In the genomic region with DNA sequence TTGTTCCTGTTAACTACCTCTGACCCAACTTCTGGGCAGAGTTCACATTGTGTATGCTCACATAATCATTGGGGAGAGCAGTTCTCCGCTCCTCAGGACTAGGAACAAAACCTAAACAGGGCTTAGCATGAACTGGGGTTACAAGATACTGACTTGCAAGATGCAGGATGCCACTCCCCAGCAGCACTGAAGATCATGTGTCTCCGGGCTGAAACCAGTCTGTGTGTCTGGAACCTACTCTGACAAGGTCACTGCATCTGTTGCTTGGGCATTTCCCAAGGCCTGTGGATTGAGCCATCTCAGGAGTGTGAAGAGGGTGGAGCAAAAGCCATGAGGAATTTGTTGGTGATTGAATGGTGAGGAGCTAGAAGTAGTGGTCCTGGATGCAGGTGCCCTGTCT, we compare ENCODE assay signal across 28 cellular contexts.
DNase-seq lines count a peak whose midpoint lies in the region; ATAC-seq and TF ChIP-seq lines count a peak whose summit lies in the region.
"Had no signal": no experiment of that assay in that cellular context is flagged by ENCODE, and none has a peak within 500 bp of the region (broad histone marks: within the 10 kb centered on the region; RNA-seq: fewer than 3 reads in every experiment).

No MANE protein-coding gene starts in this region.

- whole genome bisulfite sequencing in SK-N-SH (ENCODE audit: low lambda C conversion rate) = 77% methylated on average over 2 of the region's 2 CpGs
- 83% methylated on average over 2 of the region's 2 CpGs for WGBS in right cardiac atrium

- H3K4me1 Mint-ChIP-seq in neural crest cell = no peaks in the 10 kb centered on the region
- H3K4me1 Mint-ChIP-seq: activated naive CD8-positive, alpha-beta T cell treated with anti-CD3 and anti-CD28 coated beads, Interleukin-2, amount 50 U/mL, for 24 hours; memory B cell had no signal

- no peaks in the 10 kb centered on the region for H3K9me2 ChIP-seq in SK-N-SH

- no peak for ATAC-seq in right cardiac atrium
- ATAC-seq in GM21717 (IDR thresholded peaks at IDR 0.05; ENCODE audit: unreplicated experiment) = no peak
- ATAC-seq: activated naive CD8-positive, alpha-beta T cell treated with anti-CD3 and anti-CD28 coated beads, Interleukin-2, amount 50 U/mL, for 24 hours; K562; right lobe of liver had no signal

- H3K27ac ChIP-seq in SK-N-SH (ENCODE audit: low read depth in 2 of 2, low read length in 1 of 2) (peak overlapping the region in 1 of 2 experiments; percentile 27; a peak in 1 of 4 replicates), right cardiac atrium (ENCODE audit: low read length) (no peak overlapping the region)
- H3K27ac ChIP-seq: C4-2B, esophagus muscularis mucosa, neutrophil, right lobe of liver, SJCRH30, thyroid gland had no signal

- peaks cover 4% of the 10 kb centered on the region for H3K36me3 Mint-ChIP-seq in neural crest cell (ENCODE audit: low read depth)
- H3K36me3 Mint-ChIP-seq: memory B cell had no signal

- H3K27me3 ChIP-seq in SK-N-SH (ENCODE audit: insufficient read depth) (no peaks in the 10 kb centered on the region), right cardiac atrium (ENCODE audit: control insufficient read depth, insufficient read depth) (no peaks in the 10 kb centered on the region)
- H3K27me3 ChIP-seq: esophagus muscularis mucosa, neutrophil, right lobe of liver, SJCRH30, thyroid gland had no signal

- POLR2A ChIA-PET in SK-N-SH (lab: Yijun Ruan, JAX) = no interaction called here

- H3K9me3 ChIP-seq in SK-N-SH (no peaks in the 10 kb centered on the region), right cardiac atrium (ENCODE audit: control insufficient read depth, low read length) (no peaks in the 10 kb centered on the region)
- H3K9me3 ChIP-seq: esophagus muscularis mucosa, neutrophil, right lobe of liver, SJCRH30, thyroid gland had no signal

- intact Hi-C loops in right cardiac atrium (cut with DNase I) = no loop called here

- peaks cover 8% of the 10 kb centered on the region for H3F3A ChIP-seq in SK-N-SH (replicated peaks; ENCODE audit: insufficient read depth)

- H3K36me3 ChIP-seq in SK-N-SH (replicated peaks in 1 of 2; ENCODE audit: control insufficient read depth in 1 of 2, insufficient read depth in 2 of 2, low read length in 1 of 2) = no peaks in the 10 kb centered on the region
- H3K36me3 ChIP-seq: esophagus muscularis mucosa, neutrophil, right lobe of liver, SJCRH30, thyroid gland had no signal

- H3K9me3 Mint-ChIP-seq in neural crest cell = peaks cover 16% of the 10 kb centered on the region

- H3K27ac Mint-ChIP-seq in neural crest cell (ENCODE audit: unreplicated experiment) = peak overlapping the region; percentile 43
- H3K27ac Mint-ChIP-seq: activated naive CD8-positive, alpha-beta T cell treated with anti-CD3 and anti-CD28 coated beads, Interleukin-2, amount 50 U/mL, for 24 hours; activated T-cell treated with anti-CD3 and anti-CD28 coated beads, Interleukin-2, amount 50 U/mL, for 24 hours; memory B cell; WTC11 had no signal

- peak overlapping the region; percentile 26; the same call in 1 of the 2 replicates for H3K4me2 ChIP-seq in SK-N-SH

- H3K4me3 ChIP-seq in SK-N-SH (ENCODE audit: low read depth in 2 of 2, low read length in 1 of 2) (no peak overlapping the region), right cardiac atrium (ENCODE audit: low read length) (no peak overlapping the region)
- H3K4me3 ChIP-seq: esophagus muscularis mucosa, K562, right lobe of liver, SJCRH30, thyroid gland had no signal

- H3K4me1 ChIP-seq in SK-N-SH (ENCODE audit: control insufficient read depth in 1 of 2, insufficient read depth in 2 of 2, low read depth in 1 of 2, low read length in 1 of 2) = peaks cover 0 to 10% of the 10 kb centered on the region in 2 experiments; a peak in 2 of 4 replicates
- no peaks in the 10 kb centered on the region for H3K4me1 ChIP-seq in right cardiac atrium (ENCODE audit: control insufficient read depth, insufficient read depth, low read length)
- H3K4me1 ChIP-seq: Caco-2, right lobe of liver, SJCRH30 had no signal

- no peaks in the 10 kb centered on the region for H3K27me3 Mint-ChIP-seq in neural crest cell (ENCODE audit: low read depth)
- H3K27me3 Mint-ChIP-seq: activated naive CD8-positive, alpha-beta T cell treated with anti-CD3 and anti-CD28 coated beads, Interleukin-2, amount 50 U/mL, for 24 hours; activated T-cell treated with anti-CD3 and anti-CD28 coated beads, Interleukin-2, amount 50 U/mL, for 24 hours; memory B cell had no signal

- no peak overlapping the region for H3K9ac ChIP-seq in SK-N-SH

- no peaks in the 10 kb centered on the region for H3K79me2 ChIP-seq in SK-N-SH (ENCODE audit: insufficient read depth)

- TF ChIP-seq CTCF in SK-N-SH (IDR thresholded peaks at IDR 0.05) (no peak), neural crest cell (conservative IDR thresholded peaks at IDR 0.05) (no peak)

- TF ChIP-seq RAD21 in SK-N-SH (IDR thresholded peaks at IDR 0.05; ENCODE audit: low read length) = no peak

- TF ChIP-seq EP300 in SK-N-SH (IDR thresholded peaks at IDR 0.05; ENCODE audit: borderline replicate concordance in 1 of 2, low read depth in 1 of 2, low read length in 1 of 2) = no peak

- no peak for DNase-seq in SK-N-SH
- DNase-seq in fibroblast of gingiva (ENCODE audit: low read depth) = peak; percentile 11
- DNase-seq in neural crest cell (ENCODE audit: low read depth, low spot score) = no peak
- DNase-seq in foreskin melanocyte = no peak
- DNase-seq in right cardiac atrium = no peak
- no peak for DNase-seq in COLO829 (ENCODE audit: low spot score)
- DNase-seq: activated naive CD8-positive, alpha-beta T cell treated with anti-CD3 and anti-CD28 coated beads, Interleukin-2, amount 50 U/mL, for 24 hours; activated T-cell treated with anti-CD3 and anti-CD28 coated beads, Interleukin-2, amount 50 U/mL, for 24 hours; Caco-2; dermis blood vessel endothelial cell; GF-D8; hippocampal formation; NCI-H1105; NCI-H187; NCI-H2171; NCI-H82; right lobe of liver; SJCRH30; stimulated activated CD4-positive, alpha-beta T cell treated with anti-CD3 and anti-CD28 coated beads, Interleukin-4, amount 100 ng/mL, for 24 hours; T-helper 1 cell; thyroid gland had no signal

- H2AFZ ChIP-seq in SK-N-SH (ENCODE audit: low read depth) = no peak overlapping the region

- CTCF ChIA-PET in SK-N-SH (lab: Yijun Ruan, JAX) = interaction anchor here (1.1 kb wide), 1 partner anchor 256 kb away, joined by 3 read pairs; no protein-coding TSS in a partner anchor

- no peaks in the 10 kb centered on the region for H4K20me1 ChIP-seq in SK-N-SH (ENCODE audit: insufficient read depth)

- H3K4me3 Mint-ChIP-seq in neural crest cell = no peak overlapping the region
- H3K4me3 Mint-ChIP-seq: activated naive CD8-positive, alpha-beta T cell treated with anti-CD3 and anti-CD28 coated beads, Interleukin-2, amount 50 U/mL, for 24 hours; activated T-cell treated with anti-CD3 and anti-CD28 coated beads, Interleukin-2, amount 50 U/mL, for 24 hours; memory B cell; WTC11 had no signal

TF ChIP-seq in SK-N-SH, 30 proteins besides CTCF, POLR2A, EP300 and RAD21 (continues in another document):
- no peak for TF ChIP-seq TCF12 (IDR thresholded peaks at IDR 0.05)
- TF ChIP-seq, protein P1, sequence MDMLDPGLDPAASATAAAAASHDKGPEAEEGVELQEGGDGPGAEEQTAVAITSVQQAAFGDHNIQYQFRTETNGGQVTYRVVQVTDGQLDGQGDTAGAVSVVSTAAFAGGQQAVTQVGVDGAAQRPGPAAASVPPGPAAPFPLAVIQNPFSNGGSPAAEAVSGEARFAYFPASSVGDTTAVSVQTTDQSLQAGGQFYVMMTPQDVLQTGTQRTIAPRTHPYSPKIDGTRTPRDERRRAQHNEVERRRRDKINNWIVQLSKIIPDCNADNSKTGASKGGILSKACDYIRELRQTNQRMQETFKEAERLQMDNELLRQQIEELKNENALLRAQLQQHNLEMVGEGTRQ (IDR thresholded peaks at IDR 0.05; ENCODE audit: borderline replicate concordance, low read depth, low read length) = no peak
- TF ChIP-seq, protein P2, sequence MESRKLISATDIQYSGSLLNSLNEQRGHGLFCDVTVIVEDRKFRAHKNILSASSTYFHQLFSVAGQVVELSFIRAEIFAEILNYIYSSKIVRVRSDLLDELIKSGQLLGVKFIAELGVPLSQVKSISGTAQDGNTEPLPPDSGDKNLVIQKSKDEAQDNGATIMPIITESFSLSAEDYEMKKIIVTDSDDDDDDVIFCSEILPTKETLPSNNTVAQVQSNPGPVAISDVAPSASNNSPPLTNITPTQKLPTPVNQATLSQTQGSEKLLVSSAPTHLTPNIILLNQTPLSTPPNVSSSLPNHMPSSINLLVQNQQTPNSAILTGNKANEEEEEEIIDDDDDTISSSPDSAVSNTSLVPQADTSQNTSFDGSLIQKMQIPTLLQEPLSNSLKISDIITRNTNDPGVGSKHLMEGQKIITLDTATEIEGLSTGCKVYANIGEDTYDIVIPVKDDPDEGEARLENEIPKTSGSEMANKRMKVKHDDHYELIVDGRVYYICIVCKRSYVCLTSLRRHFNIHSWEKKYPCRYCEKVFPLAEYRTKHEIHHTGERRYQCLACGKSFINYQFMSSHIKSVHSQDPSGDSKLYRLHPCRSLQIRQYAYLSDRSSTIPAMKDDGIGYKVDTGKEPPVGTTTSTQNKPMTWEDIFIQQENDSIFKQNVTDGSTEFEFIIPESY (IDR thresholded peaks at IDR 0.05; ENCODE audit: borderline replicate concordance, low read depth) = no peak
- TF ChIP-seq POLR2AphosphoS5 (IDR thresholded peaks at IDR 0.05; ENCODE audit: low read depth, low read length) = no peak
- no peak for TF ChIP-seq RCOR1 (IDR thresholded peaks at IDR 0.05; ENCODE audit: low read length)
